In the genomic region with DNA sequence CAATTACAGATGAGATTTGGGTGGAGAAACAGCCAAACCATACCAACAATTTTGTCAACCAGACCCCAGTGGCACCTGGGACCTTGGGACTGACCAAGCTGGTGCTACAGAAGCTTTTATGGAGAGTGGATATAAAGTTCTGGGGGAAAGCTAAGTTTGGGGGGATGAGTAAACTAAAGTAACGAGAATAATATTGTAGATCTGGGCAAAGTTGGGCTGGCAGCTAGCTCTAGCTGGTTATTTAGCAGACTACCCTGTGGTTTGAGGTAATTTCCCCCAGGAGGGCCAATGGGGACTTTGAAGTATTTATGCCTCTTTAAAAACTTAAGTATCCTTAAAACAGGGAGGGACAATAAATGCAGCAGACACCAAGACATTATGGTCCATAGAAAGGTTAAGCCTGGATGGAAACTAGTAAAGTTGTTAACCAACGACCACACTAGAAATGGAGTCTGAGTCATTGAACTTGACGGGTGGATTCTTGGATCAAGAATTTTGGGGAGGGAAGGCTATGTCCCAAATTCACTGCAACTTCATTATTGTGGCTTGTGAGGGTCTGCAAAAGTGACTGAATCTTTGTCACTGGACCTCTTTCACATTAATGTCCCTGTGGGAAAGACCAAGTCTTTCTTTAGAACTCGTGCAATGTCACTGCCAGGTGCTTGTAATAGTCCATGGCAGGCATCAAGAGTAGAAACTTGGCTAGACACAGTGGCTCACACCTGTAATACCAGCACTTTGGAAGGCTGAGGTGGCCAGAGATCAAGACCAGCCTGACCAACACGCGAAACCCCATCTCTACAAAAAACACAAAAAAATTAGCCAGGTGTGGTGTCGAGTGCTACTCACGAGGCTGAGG, we compare ENCODE assay signal across 1 cellular context.
TF ChIP-seq lines count a peak whose summit lies in the region.

No MANE protein-coding gene starts in this region.

TF ChIP-seq in GM23338, 12 proteins besides CTCF, POLR2A, EP300 and RAD21 (continued from another document):
- TF ChIP-seq, protein P1, sequence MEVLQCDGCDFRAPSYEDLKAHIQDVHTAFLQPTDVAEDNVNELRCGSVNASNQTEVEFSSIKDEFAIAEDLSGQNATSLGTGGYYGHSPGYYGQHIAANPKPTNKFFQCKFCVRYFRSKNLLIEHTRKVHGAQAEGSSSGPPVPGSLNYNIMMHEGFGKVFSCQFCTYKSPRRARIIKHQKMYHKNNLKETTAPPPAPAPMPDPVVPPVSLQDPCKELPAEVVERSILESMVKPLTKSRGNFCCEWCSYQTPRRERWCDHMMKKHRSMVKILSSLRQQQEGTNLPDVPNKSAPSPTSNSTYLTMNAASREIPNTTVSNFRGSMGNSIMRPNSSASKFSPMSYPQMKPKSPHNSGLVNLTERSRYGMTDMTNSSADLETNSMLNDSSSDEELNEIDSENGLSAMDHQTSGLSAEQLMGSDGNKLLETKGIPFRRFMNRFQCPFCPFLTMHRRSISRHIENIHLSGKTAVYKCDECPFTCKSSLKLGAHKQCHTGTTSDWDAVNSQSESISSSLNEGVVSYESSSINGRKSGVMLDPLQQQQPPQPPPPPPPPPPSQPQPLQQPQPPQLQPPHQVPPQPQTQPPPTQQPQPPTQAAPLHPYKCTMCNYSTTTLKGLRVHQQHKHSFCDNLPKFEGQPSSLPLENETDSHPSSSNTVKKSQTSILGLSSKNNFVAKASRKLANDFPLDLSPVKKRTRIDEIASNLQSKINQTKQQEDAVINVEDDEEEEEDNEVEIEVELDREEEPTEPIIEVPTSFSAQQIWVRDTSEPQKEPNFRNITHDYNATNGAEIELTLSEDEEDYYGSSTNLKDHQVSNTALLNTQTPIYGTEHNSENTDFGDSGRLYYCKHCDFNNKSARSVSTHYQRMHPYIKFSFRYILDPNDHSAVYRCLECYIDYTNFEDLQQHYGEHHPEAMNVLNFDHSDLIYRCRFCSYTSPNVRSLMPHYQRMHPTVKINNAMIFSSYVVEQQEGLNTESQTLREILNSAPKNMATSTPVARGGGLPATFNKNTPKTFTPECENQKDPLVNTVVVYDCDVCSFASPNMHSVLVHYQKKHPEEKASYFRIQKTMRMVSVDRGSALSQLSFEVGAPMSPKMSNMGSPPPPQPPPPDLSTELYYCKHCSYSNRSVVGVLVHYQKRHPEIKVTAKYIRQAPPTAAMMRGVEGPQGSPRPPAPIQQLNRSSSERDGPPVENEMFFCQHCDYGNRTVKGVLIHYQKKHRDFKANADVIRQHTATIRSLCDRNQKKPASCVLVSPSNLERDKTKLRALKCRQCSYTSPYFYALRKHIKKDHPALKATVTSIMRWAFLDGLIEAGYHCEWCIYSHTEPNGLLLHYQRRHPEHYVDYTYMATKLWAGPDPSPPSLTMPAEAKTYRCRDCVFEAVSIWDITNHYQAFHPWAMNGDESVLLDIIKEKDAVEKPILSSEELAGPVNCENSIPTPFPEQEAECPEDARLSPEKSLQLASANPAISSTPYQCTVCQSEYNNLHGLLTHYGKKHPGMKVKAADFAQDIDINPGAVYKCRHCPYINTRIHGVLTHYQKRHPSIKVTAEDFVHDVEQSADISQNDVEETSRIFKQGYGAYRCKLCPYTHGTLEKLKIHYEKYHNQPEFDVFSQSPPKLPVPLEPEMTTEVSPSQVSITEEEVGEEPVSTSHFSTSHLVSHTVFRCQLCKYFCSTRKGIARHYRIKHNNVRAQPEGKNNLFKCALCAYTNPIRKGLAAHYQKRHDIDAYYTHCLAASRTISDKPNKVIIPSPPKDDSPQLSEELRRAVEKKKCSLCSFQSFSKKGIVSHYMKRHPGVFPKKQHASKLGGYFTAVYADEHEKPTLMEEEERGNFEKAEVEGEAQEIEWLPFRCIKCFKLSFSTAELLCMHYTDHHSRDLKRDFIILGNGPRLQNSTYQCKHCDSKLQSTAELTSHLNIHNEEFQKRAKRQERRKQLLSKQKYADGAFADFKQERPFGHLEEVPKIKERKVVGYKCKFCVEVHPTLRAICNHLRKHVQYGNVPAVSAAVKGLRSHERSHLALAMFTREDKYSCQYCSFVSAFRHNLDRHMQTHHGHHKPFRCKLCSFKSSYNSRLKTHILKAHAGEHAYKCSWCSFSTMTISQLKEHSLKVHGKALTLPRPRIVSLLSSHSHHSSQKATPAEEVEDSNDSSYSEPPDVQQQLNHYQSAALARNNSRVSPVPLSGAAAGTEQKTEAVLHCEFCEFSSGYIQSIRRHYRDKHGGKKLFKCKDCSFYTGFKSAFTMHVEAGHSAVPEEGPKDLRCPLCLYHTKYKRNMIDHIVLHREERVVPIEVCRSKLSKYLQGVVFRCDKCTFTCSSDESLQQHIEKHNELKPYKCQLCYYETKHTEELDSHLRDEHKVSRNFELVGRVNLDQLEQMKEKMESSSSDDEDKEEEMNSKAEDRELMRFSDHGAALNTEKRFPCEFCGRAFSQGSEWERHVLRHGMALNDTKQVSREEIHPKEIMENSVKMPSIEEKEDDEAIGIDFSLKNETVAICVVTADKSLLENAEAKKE (CRISPR knock-in tag; IDR thresholded peaks at IDR 0.05): no peak
